In the genomic region with DNA sequence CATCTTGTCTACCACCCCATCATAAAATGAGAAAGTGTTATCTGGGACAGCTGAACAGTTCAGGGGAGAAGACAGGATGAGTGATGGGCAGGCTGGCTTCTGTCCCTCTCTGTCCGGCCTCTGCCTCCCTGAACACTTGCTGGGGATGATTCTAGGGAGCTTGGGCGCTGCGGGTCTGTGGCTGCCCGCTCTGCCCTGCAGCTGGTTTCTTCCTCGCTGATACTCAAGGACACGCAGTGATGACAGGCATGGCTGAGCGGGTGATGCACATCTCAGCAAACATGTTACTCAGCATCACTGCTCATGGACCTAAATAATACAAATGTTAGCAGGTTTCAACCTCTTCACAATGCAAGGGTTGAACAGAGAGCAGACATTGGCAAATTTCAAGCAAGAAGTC, we compare ENCODE assay signal across 24 cellular contexts.
"Had no signal": no experiment of that assay in that cellular context is flagged by ENCODE, and none has a peak within 500 bp of the region (broad histone marks: within the 10 kb centered on the region; RNA-seq: fewer than 3 reads in every experiment).

No MANE protein-coding gene starts in this region.

- H3K4me1 ChIP-seq: colonic mucosa, esophagus squamous epithelium, gastrocnemius medialis, heart left ventricle, left lung, lower lobe of right lung had no signal

- FAIRE-seq: endometrium, islet of Langerhans, keratinocyte had no signal

- H3K27ac ChIP-seq: colonic mucosa, epithelial cell of prostate, esophagus squamous epithelium, gastrocnemius medialis, heart left ventricle, left lung, lower lobe of right lung had no signal

- H3K9me3 ChIP-seq: colonic mucosa, esophagus squamous epithelium, gastrocnemius medialis, heart left ventricle, left lung, lower lobe of right lung, mucosa of descending colon had no signal

- DNase-seq: colonic mucosa; cortex of kidney; effector CD8-positive, alpha-beta T cell; effector memory CD8-positive, alpha-beta T cell; endodermal cell; erythroblast; esophagus squamous epithelium; foreskin fibroblast; foreskin melanocyte; gastrocnemius medialis; glutamatergic neuron; heart left ventricle; hippocampal formation; left cardiac atrium; left lung; left ventricle myocardium superior; lower lobe of right lung; mesenchymal stem cell; mucosa of descending colon had no signal

- ATAC-seq: effector memory CD8-positive, alpha-beta T cell; esophagus mucosa; gastrocnemius medialis; heart left ventricle; left cardiac atrium; left lung; left ventricle myocardium superior; lower lobe of right lung; mucosa of descending colon had no signal

- H3K36me3 ChIP-seq: colonic mucosa, esophagus squamous epithelium, gastrocnemius medialis, heart left ventricle, left lung, lower lobe of right lung had no signal

- H3K4me3 ChIP-seq: colonic mucosa, esophagus squamous epithelium, gastrocnemius medialis, heart left ventricle, left lung, lower lobe of right lung, mucosa of descending colon had no signal

- H3K27me3 ChIP-seq: colonic mucosa, esophagus squamous epithelium, gastrocnemius medialis, left lung had no signal
